ENCODE assay signal across 19 cellular contexts in the genomic region with DNA sequence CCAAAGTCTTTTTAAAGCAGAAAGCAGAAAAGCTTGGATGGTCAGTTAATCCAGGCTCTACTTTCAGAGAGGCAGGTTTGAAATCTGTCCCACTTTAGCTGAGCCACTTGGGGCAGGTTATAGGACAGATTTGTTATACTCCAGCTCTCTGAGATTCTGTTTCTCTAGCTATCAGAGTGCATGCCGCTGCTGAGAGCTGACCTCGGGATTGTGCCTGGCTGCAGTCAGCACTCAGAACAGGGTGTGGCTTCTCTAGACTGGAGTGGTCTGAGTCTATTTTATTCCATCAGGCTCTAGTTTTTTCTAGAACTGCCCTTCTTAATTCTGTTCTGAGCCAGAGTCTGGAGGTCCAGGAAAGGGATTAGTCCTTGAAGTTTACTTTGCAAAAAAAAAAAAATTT.
DNase-seq lines count a peak whose midpoint lies in the region; ATAC-seq, FAIRE-seq and TF ChIP-seq lines count a peak whose summit lies in the region.
"Had no signal": no experiment of that assay in that cellular context is flagged by ENCODE, and none has a peak within 500 bp of the region (broad histone marks: within the 10 kb centered on the region; RNA-seq: fewer than 3 reads in every experiment).

No MANE protein-coding gene starts in this region.

- H4K12ac ChIP-seq in trophoblast cell (ENCODE audit: low read depth, low read length), result no peak overlapping the region

- no peak overlapping the region for H2BK5ac ChIP-seq in IMR-90 (ENCODE audit: low read depth, low read length, poor library complexity, severe bottlenecking)
- H2BK5ac ChIP-seq in H1 (ENCODE audit: low read depth, low read length), result no peak overlapping the region
- no peak overlapping the region for H2BK5ac ChIP-seq in trophoblast cell (ENCODE audit: low read depth, low read length, poor library complexity)

- no peak overlapping the region for H3K4me3 ChIP-seq in IMR-90 (ENCODE audit: insufficient read depth, low read depth, low read length)
- H3K4me3 ChIP-seq in H1 (ENCODE audit: extremely low read depth in 1 of 4, insufficient read depth in 2 of 4, low read depth in 3 of 4, low read length in 4 of 4), result no peak overlapping the region
- no peak overlapping the region for H3K4me3 ChIP-seq in right atrium auricular region
- no peak overlapping the region for H3K4me3 ChIP-seq in trophoblast cell (ENCODE audit: low read depth, low read length)
- H3K4me3 ChIP-seq: SK-N-MC had no signal

- H3K9ac ChIP-seq in IMR-90 (ENCODE audit: low read depth, low read length) (no peak overlapping the region), H1 (replicated peaks in 1 of 4; ENCODE audit: extremely low read depth in 1 of 4, low read depth in 3 of 4, low read length in 3 of 4) (no peak overlapping the region), trophoblast cell (ENCODE audit: low read length) (no peak overlapping the region)

- H3K27me3 ChIP-seq in IMR-90 (ENCODE audit: control insufficient read depth, insufficient read depth, low read length), result no peaks in the 10 kb centered on the region
- H3K27me3 ChIP-seq in H1 (replicated peaks in 1 of 4; ENCODE audit: control insufficient read depth in 3 of 4, extremely low read depth in 1 of 4, insufficient read depth in 3 of 4, low read length in 3 of 4), result no peaks in the 10 kb centered on the region
- H3K27me3 ChIP-seq in right atrium auricular region, result no peaks in the 10 kb centered on the region
- H3K27me3 ChIP-seq in trophoblast cell (ENCODE audit: insufficient read depth, low read length), result no peaks in the 10 kb centered on the region
- no peaks in the 10 kb centered on the region for H3K27me3 ChIP-seq in foreskin keratinocyte

- no peak overlapping the region for H2AK9ac ChIP-seq in IMR-90 (replicated peaks; ENCODE audit: low read depth, low read length, poor library complexity)

- no peaks in the 10 kb centered on the region for H3K9me3 ChIP-seq in IMR-90 (ENCODE audit: control insufficient read depth, insufficient read depth, low read length)
- no peaks in the 10 kb centered on the region for H3K9me3 ChIP-seq in H1 (ENCODE audit: insufficient read depth in 2 of 2, low read depth in 1 of 2, low read length in 1 of 2)
- no peaks in the 10 kb centered on the region for H3K9me3 ChIP-seq in right atrium auricular region
- H3K9me3 ChIP-seq in trophoblast cell (ENCODE audit: insufficient read depth, low read depth, low read length), result peaks cover 1% of the 10 kb centered on the region

- TF ChIP-seq EP300 in H1 (IDR thresholded peaks at IDR 0.05; ENCODE audit: borderline replicate concordance in 1 of 2, low read depth in 2 of 2, low read length in 2 of 2), result no peak

- H3K23ac ChIP-seq in IMR-90 (ENCODE audit: low read depth, low read length), result no peak overlapping the region
- no peak overlapping the region for H3K23ac ChIP-seq in H1 (ENCODE audit: insufficient read length)
- H3K23ac ChIP-seq in trophoblast cell (ENCODE audit: low read length), result no peak overlapping the region

- no peak overlapping the region for H3K56ac ChIP-seq in IMR-90 (ENCODE audit: extremely low read depth, insufficient read depth, low read length)
- H3K56ac ChIP-seq in H1 (replicated peaks; ENCODE audit: insufficient read length, low read depth, low read length), result no peak overlapping the region

- H3K27ac ChIP-seq in IMR-90 (ENCODE audit: insufficient read depth, low read length) (no peak overlapping the region), H1 (ENCODE audit: low read depth, low read length) (no peak overlapping the region), right atrium auricular region (peak overlapping the region; percentile 25 to 47), trophoblast cell (ENCODE audit: low read depth, low read length) (no peak overlapping the region), foreskin keratinocyte (no peak overlapping the region)
- H3K27ac ChIP-seq: HL-60, SK-N-MC had no signal

- H3K9me1 ChIP-seq in IMR-90 (ENCODE audit: insufficient read depth, low read length), result no peaks in the 10 kb centered on the region

- no peaks in the 10 kb centered on the region for H4K20me1 ChIP-seq in IMR-90 (ENCODE audit: insufficient read depth, low read length)
- H4K20me1 ChIP-seq in H1 (replicated peaks in 1 of 2; ENCODE audit: control insufficient read depth in 1 of 2, insufficient read depth in 2 of 2, low read length in 2 of 2), result no peaks in the 10 kb centered on the region

- no TSS peak for BruUV-seq in IMR-90 (replicated peaks; lab: Mats Ljungman, UMichigan)

- H3K4ac ChIP-seq in IMR-90 (ENCODE audit: low read depth, low read length), result no peak overlapping the region
- no peak overlapping the region for H3K4ac ChIP-seq in H1 (replicated peaks; ENCODE audit: insufficient read length, low read depth, low read length)
- H3K4ac ChIP-seq in trophoblast cell (ENCODE audit: low read depth, low read length), result no peak overlapping the region

- intact Hi-C loops in IMR-90 (cut with micrococcal nuclease), result no loop called here

- no peak overlapping the region for H3K18ac ChIP-seq in IMR-90 (ENCODE audit: low read depth, low read length)
- H3K18ac ChIP-seq in H1 (ENCODE audit: extremely low read depth, low read length), result no peak overlapping the region
- H3K18ac ChIP-seq in trophoblast cell (ENCODE audit: low read length), result no peak overlapping the region

- in situ Hi-C loops in IMR-90 (cut with MboI; ENCODE audit: low sequenced_read_pairs), result no loop called here

- H3K4me2 ChIP-seq in IMR-90 (ENCODE audit: low read depth, low read length) (no peak overlapping the region), H1 (ENCODE audit: insufficient read depth in 1 of 2, low read depth in 2 of 2, low read length in 2 of 2) (no peak overlapping the region), trophoblast cell (ENCODE audit: low read length) (no peak overlapping the region)

- H2BK15ac ChIP-seq in IMR-90 (ENCODE audit: low read depth, low read length) (no peak overlapping the region), H1 (ENCODE audit: low read length) (no peak overlapping the region)

- dilution Hi-C loops in IMR-90 (cut with HindIII; ENCODE audit: low sequenced_read_pairs, unreplicated experiment), result no loop called here

- no peak for FAIRE-seq in H1 (lab: Jason Lieb, UNC)
- FAIRE-seq: HTR-8/SVneo had no signal

- CTCF ChIA-PET in IMR-90 (lab: Yijun Ruan, JAX), result no interaction called here
- CTCF ChIA-PET in H1 (lab: Charles Lee; ENCODE audit: partially characterized antibody), result interaction anchor here (0.9 to 2.7 kb wide), 9 partner anchors 9 to 523 kb away, joined by 3 to 14 read pairs (median 4); no protein-coding TSS in a partner anchor

- H4K91ac ChIP-seq in IMR-90 (ENCODE audit: insufficient read depth, low read depth, low read length), result no peak overlapping the region
- H4K91ac ChIP-seq in H1 (replicated peaks; ENCODE audit: insufficient read length, low read length), result no peak overlapping the region
- H4K91ac ChIP-seq in trophoblast cell (ENCODE audit: low read depth, low read length), result no peak overlapping the region

- DNase-seq in IMR-90 (no peak), H1 (ENCODE audit: low read depth in 1 of 2, low spot score in 2 of 2) (no peak), right atrium auricular region (ENCODE audit: low spot score) (peak; percentile 55), trophoblast cell (no peak), RKO (ENCODE audit: low spot score) (no peak), cerebellar cortex (ENCODE audit: low spot score) (no peak), foreskin keratinocyte (no peak)
- DNase-seq: Calu3; CD4-positive, alpha-beta memory T cell; DMS53; H7; KBM-7; MV-4-11; NCI-H187 treated with DMSO at 0.1 percent for 48 hours; NCI-H446 treated with DMSO at 0.1 percent for 48 hours had no signal

- ATAC-seq in IMR-90 (ENCODE audit: low read depth), result no peak
- no peak for ATAC-seq in foreskin keratinocyte
- no peak for ATAC-seq in HG03095 (IDR thresholded peaks at IDR 0.05; ENCODE audit: unreplicated experiment)

- H3K4me1 ChIP-seq in IMR-90 (ENCODE audit: control insufficient read depth, insufficient read depth, low read length) (no peaks in the 10 kb centered on the region), H1 (replicated peaks in 1 of 4; ENCODE audit: control insufficient read depth in 3 of 4, insufficient read depth in 4 of 4, low read length in 3 of 4) (peaks cover 8 to 16% (median 11%) of the 10 kb centered on the region in 4 experiments), right atrium auricular region (no peaks in the 10 kb centered on the region), trophoblast cell (ENCODE audit: control insufficient read depth in 1 of 2, insufficient read depth in 2 of 2, low read length in 2 of 2) (peaks cover 2 to 11% of the 10 kb centered on the region in 2 experiments), foreskin keratinocyte (peaks cover 7% of the 10 kb centered on the region)

- TF ChIP-seq RAD21 in IMR-90 (IDR thresholded peaks at IDR 0.05; ENCODE audit: low read length), result no peak
- no peak for TF ChIP-seq RAD21 in H1 (IDR thresholded peaks at IDR 0.05 in 1 of 2, conservative IDR thresholded peaks at IDR 0.05 in 1 of 2; ENCODE audit: low read depth in 2 of 2, low read length in 2 of 2)

- H3K23me2 ChIP-seq in H1 (ENCODE audit: low read depth, low read length), result no peaks in the 10 kb centered on the region

- H2BK120ac ChIP-seq in IMR-90 (ENCODE audit: low read depth, low read length) (no peak overlapping the region), H1 (replicated peaks; ENCODE audit: low read depth, low read length) (peak overlapping the region; percentile 7), trophoblast cell (ENCODE audit: insufficient read depth, low read length, poor library complexity) (peak overlapping the region; percentile 17)

- TF ChIP-seq POLR2A in IMR-90 (IDR thresholded peaks at IDR 0.05; ENCODE audit: low read depth, low read length) (no peak), H1 (IDR thresholded peaks at IDR 0.05; ENCODE audit: control extremely low read depth in 1 of 2, low read depth in 2 of 2, low read length in 2 of 2) (no peak)

- H3K79me1 ChIP-seq in IMR-90 (ENCODE audit: low read depth in 1 of 2, low read length in 2 of 2) (no peaks in the 10 kb centered on the region), H1 (ENCODE audit: low read depth, low read length) (no peaks in the 10 kb centered on the region), trophoblast cell (ENCODE audit: low read length) (peaks cover 9% of the 10 kb centered on the region)

- H3K36me3 ChIP-seq in IMR-90 (ENCODE audit: control insufficient read depth, insufficient read depth, low read length) (no peaks in the 10 kb centered on the region), H1 (ENCODE audit: control insufficient read depth in 2 of 4, insufficient read depth in 4 of 4, low read length in 3 of 4) (no peaks in the 10 kb centered on the region), right atrium auricular region (no peaks in the 10 kb centered on the region), trophoblast cell (ENCODE audit: control insufficient read depth in 1 of 2, insufficient read depth in 2 of 2, low read length in 2 of 2) (no peaks in the 10 kb centered on the region)

- H2BK20ac ChIP-seq in IMR-90 (ENCODE audit: low read depth, low read length), result no peak overlapping the region
- H2BK20ac ChIP-seq in H1 (ENCODE audit: low read length), result no peak overlapping the region

- H4K8ac ChIP-seq in IMR-90 (ENCODE audit: low read depth in 2 of 2, low read length in 2 of 2) (no peak overlapping the region), H1 (ENCODE audit: extremely low read depth, insufficient read depth, low read length) (no peak overlapping the region), trophoblast cell (ENCODE audit: low read depth, low read length) (no peak overlapping the region)

- TF ChIP-seq CTCF in IMR-90 (conservative IDR thresholded peaks at IDR 0.05; ENCODE audit: low read depth, low read length) (no peak), H1 (IDR thresholded peaks at IDR 0.05; ENCODE audit: control extremely low read depth in 1 of 3, insufficient read depth in 1 of 3, low read depth in 1 of 3, low read length in 3 of 3) (no peak), right atrium auricular region (IDR thresholded peaks at IDR 0.05) (no peak), foreskin keratinocyte (conservative IDR thresholded peaks at IDR 0.05) (no peak)

- H4K5ac ChIP-seq in IMR-90 (ENCODE audit: low read depth, low read length) (no peak overlapping the region), H1 (ENCODE audit: insufficient read length, low read depth, low read length) (no peak overlapping the region)

- no CpG with 5 or more reads among the region's 2 CpGs for WGBS in IMR-90 (ENCODE audit: extremely low coverage in 2 of 2, insufficient read length in 1 of 2), 2 experiments
- 90% methylated on average over 2 of the region's 2 CpGs; no CpG with 5 or more reads in 1 of the 2 experiments for WGBS in H1 (ENCODE audit: extremely low coverage in 1 of 2, insufficient coverage in 1 of 2, insufficient read length in 1 of 2, insufficient replicate concordance in 2 of 2, low coverage in 1 of 2, low lambda C conversion rate in 2 of 2, missing lambda C conversion rate in 1 of 2), 2 experiments
- no CpG with 5 or more reads among the region's 2 CpGs for WGBS in trophoblast cell (ENCODE audit: extremely low coverage, insufficient coverage, insufficient read length)

- POLR2A ChIA-PET in IMR-90 (lab: Charles Lee; ENCODE audit: unreplicated experiment), result no interaction called here
- POLR2A ChIA-PET in H1 (lab: Charles Lee; ENCODE audit: partially characterized antibody), result interaction anchor here (1.5 to 1.6 kb wide), 2 partner anchors 9 to 11 kb away, joined by 3 to 5 read pairs; no protein-coding TSS in a partner anchor

- H3K14ac ChIP-seq in IMR-90 (replicated peaks; ENCODE audit: low read depth, low read length) (no peak overlapping the region), H1 (ENCODE audit: insufficient read length) (no peak overlapping the region), trophoblast cell (ENCODE audit: low read length) (no peak overlapping the region)

- H2AK5ac ChIP-seq in IMR-90 (ENCODE audit: low read depth, low read length) (no peak overlapping the region), H1 (ENCODE audit: low read depth, low read length) (no peak overlapping the region), trophoblast cell (ENCODE audit: low read length) (no peak overlapping the region)

- no peak overlapping the region for H2BK12ac ChIP-seq in H1 (ENCODE audit: low read depth, low read length)
- H2BK12ac ChIP-seq in trophoblast cell (ENCODE audit: low read length), result no peak overlapping the region

- peak overlapping the region; percentile 16 for H2AFZ ChIP-seq in IMR-90 (replicated peaks; ENCODE audit: low read length, poor library complexity)
- no peak overlapping the region; the same call in 1 of the 2 replicates for H2AFZ ChIP-seq in H1 (ENCODE audit: low read length)
- H2AFZ ChIP-seq in trophoblast cell (ENCODE audit: insufficient read depth, low read length, poor library complexity), result no peak overlapping the region

- H3K79me2 ChIP-seq in H1 (ENCODE audit: control insufficient read depth in 1 of 2, insufficient read depth in 2 of 2, low read length in 2 of 2) (no peaks in the 10 kb centered on the region), trophoblast cell (ENCODE audit: control insufficient read depth, insufficient read depth, low read length, poor library complexity) (no peaks in the 10 kb centered on the region)

Comparison
In these comparisons a context has a peak if more than half of its experiments do, and no peak if none do; other contexts are left out.
1. H3K27ac ChIP-seq: peak in right atrium auricular region (2 of 2); none in IMR-90 (single experiment), H1 (single experiment), trophoblast cell (single experiment) and foreskin keratinocyte (single experiment).